In the genomic region with DNA sequence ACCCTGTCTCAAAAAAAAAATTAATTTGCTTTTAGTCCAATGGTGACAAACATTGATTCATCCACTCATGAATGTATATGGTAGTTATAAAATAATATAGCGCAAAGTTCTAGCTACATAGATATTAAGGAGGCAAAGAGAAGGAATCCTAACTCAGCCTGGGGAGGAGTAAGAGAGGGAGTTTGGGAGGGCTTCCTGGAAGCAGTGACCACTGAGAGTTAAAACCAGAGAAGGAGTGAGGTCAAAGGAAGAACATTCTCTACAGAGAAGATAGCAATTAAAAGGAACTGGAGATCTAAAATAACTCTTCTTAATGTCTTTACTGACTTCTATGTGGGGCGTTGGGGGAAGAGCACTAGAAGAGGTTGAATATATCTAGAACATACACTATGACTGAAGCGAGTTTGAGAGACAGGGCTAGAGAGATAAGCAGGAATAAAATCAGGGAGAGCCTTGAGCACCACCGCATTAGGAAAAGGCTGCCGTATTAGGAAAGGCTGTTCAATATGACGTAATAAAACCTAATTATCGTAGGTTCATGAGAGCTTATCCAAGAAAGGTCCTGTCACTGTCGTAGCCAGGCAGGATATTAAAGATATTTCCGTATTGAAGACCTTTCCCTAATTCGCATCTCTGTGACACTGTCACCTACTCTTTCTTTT, we compare ENCODE assay signal across 28 cellular contexts.
DNase-seq lines count a peak whose midpoint lies in the region; ATAC-seq and TF ChIP-seq lines count a peak whose summit lies in the region.
"Had no signal": no experiment of that assay in that cellular context is flagged by ENCODE, and none has a peak within 500 bp of the region (broad histone marks: within the 10 kb centered on the region; RNA-seq: fewer than 3 reads in every experiment).

No MANE protein-coding gene starts in this region.

- TF ChIP-seq CTCF in smooth muscle cell (IDR thresholded peaks at IDR 0.05; ENCODE audit: borderline replicate concordance, insufficient read depth, poor library complexity, severe bottlenecking) = no peak

- H3K36me3 ChIP-seq in CD8-positive, alpha-beta memory T cell (ENCODE audit: insufficient read depth, low read length) = no peaks in the 10 kb centered on the region
- H3K36me3 ChIP-seq in smooth muscle cell (ENCODE audit: low read depth) = no peaks in the 10 kb centered on the region
- H3K36me3 ChIP-seq: BLaER1, lower lobe of right lung, thoracic aorta had no signal

- peak overlapping the region; percentile 31 for H3K27ac ChIP-seq in CD8-positive, alpha-beta memory T cell (ENCODE audit: low read depth, low read length)
- H3K27ac ChIP-seq in smooth muscle cell (ENCODE audit: low read depth) = no peak overlapping the region
- H3K27ac ChIP-seq: BLaER1, GM23248, lower lobe of right lung, RWPE1, SK-N-MC had no signal

- H3K4me2 ChIP-seq in smooth muscle cell = no peak overlapping the region
- H3K4me2 ChIP-seq: BLaER1 had no signal

- peak overlapping the region; percentile 53 for H2AFZ ChIP-seq in smooth muscle cell (ENCODE audit: low read depth)
- H2AFZ ChIP-seq: GM23248 had no signal

- no peaks in the 10 kb centered on the region for H3K9me3 Mint-ChIP-seq in CD8-positive, alpha-beta memory T cell
- H3K9me3 Mint-ChIP-seq: activated CD4-positive, alpha-beta memory T cell treated with anti-CD3 and anti-CD28 coated beads, Interleukin-2, amount 10 ng/mL, durations not matched to agents 7 days and 5 days; activated T-helper 17 cell treated with anti-CD3 and anti-CD28 coated beads, Interleukin-2, amount 50 U/mL, for 72 hours; effector memory CD8-positive, alpha-beta T cell; HFFc6 had no signal

- CTCF ChIA-PET in CD8-positive, alpha-beta memory T cell (lab: Charles Lee) = no interaction called here

- peak; percentile 26 for ATAC-seq in left ventricle myocardium superior
- ATAC-seq: activated CD4-positive, CD25-positive, alpha-beta regulatory T cell treated with anti-CD3 and anti-CD28 coated beads, Interleukin-2, amount 50 U/mL, for 24 hours; activated T-helper 17 cell treated with anti-CD3 and anti-CD28 coated beads, Interleukin-2, amount 50 U/mL, for 72 hours; effector memory CD8-positive, alpha-beta T cell; lower lobe of right lung; mucosa of descending colon had no signal

- H4K20me1 ChIP-seq in smooth muscle cell (ENCODE audit: low read depth) = no peaks in the 10 kb centered on the region
- H4K20me1 ChIP-seq: BLaER1 had no signal

- no peaks in the 10 kb centered on the region for H3K9me3 ChIP-seq in CD8-positive, alpha-beta memory T cell (ENCODE audit: low read length)
- H3K9me3 ChIP-seq in smooth muscle cell (replicated peaks; ENCODE audit: low read depth) = no peaks in the 10 kb centered on the region
- H3K9me3 ChIP-seq: BLaER1, lower lobe of right lung, mucosa of descending colon, thoracic aorta had no signal

- H3K4me1 Mint-ChIP-seq in CD8-positive, alpha-beta memory T cell = no peaks in the 10 kb centered on the region
- H3K4me1 Mint-ChIP-seq: activated CD4-positive, alpha-beta memory T cell treated with anti-CD3 and anti-CD28 coated beads, Interleukin-2, amount 10 ng/mL, durations not matched to agents 7 days and 5 days; activated T-helper 17 cell treated with anti-CD3 and anti-CD28 coated beads, Interleukin-2, amount 50 U/mL, for 72 hours had no signal

- H3K36me3 Mint-ChIP-seq in CD8-positive, alpha-beta memory T cell = no peaks in the 10 kb centered on the region

- H3K4me1 ChIP-seq in CD8-positive, alpha-beta memory T cell (ENCODE audit: insufficient read depth, low read length) = no peaks in the 10 kb centered on the region
- H3K4me1 ChIP-seq in smooth muscle cell (ENCODE audit: low read depth) = peaks cover 20% of the 10 kb centered on the region
- H3K4me1 ChIP-seq: BLaER1, lower lobe of right lung had no signal

- POLR2A ChIA-PET in CD8-positive, alpha-beta memory T cell (lab: Charles Lee) = no interaction called here

- H3K79me2 ChIP-seq in smooth muscle cell (ENCODE audit: low read depth) = no peaks in the 10 kb centered on the region

- WGBS in smooth muscle cell (ENCODE audit: low lambda C conversion rate) = 93% methylated on average over 10 of the region's 10 CpGs

- intact Hi-C loops in left ventricle myocardium superior (cut with micrococcal nuclease) = loop anchor here (10.0 kb wide), 1 partner anchor 78 kb away; the partner anchor contains the start of gene CNKSR3

- H3K4me3 ChIP-seq in CD8-positive, alpha-beta memory T cell (ENCODE audit: low read length) = no peak overlapping the region
- H3K4me3 ChIP-seq in smooth muscle cell = no peak overlapping the region
- H3K4me3 ChIP-seq: BLaER1, GM23248, lower lobe of right lung, mucosa of descending colon, SK-N-MC, thoracic aorta had no signal

- no peaks in the 10 kb centered on the region for H3F3A ChIP-seq in smooth muscle cell (ENCODE audit: low read depth)

- H3K4me3 Mint-ChIP-seq in CD8-positive, alpha-beta memory T cell = no peak overlapping the region
- H3K4me3 Mint-ChIP-seq: activated CD4-positive, alpha-beta memory T cell treated with anti-CD3 and anti-CD28 coated beads, Interleukin-2, amount 10 ng/mL, durations not matched to agents 7 days and 5 days; activated T-helper 17 cell treated with anti-CD3 and anti-CD28 coated beads, Interleukin-2, amount 50 U/mL, for 72 hours; effector memory CD8-positive, alpha-beta T cell; HFFc6 had no signal

- no peaks in the 10 kb centered on the region for H3K27me3 ChIP-seq in CD8-positive, alpha-beta memory T cell (ENCODE audit: insufficient read depth, low read length, poor library complexity, severe bottlenecking)
- no peaks in the 10 kb centered on the region for H3K27me3 ChIP-seq in smooth muscle cell (ENCODE audit: low read depth)
- H3K27me3 ChIP-seq: BLaER1 had no signal

- peaks cover 0 to 6% of the 10 kb centered on the region in 2 donors for H3K27me3 Mint-ChIP-seq in CD8-positive, alpha-beta memory T cell
- H3K27me3 Mint-ChIP-seq: activated CD4-positive, alpha-beta memory T cell treated with anti-CD3 and anti-CD28 coated beads, Interleukin-2, amount 10 ng/mL, durations not matched to agents 7 days and 5 days had no signal

- no peak for DNase-seq in CD8-positive, alpha-beta memory T cell
- DNase-seq in NCI-H2029 treated with DMSO at 0.1 percent for 48 hours (lab: John Stamatoyannopoulos, UW) = peak; percentile 97
- DNase-seq in left ventricle myocardium superior = no peak
- no peak for DNase-seq in smooth muscle cell (lab: John Stamatoyannopoulos, UW; ENCODE audit: unreplicated experiment)
- no peak for DNase-seq in amygdala (lab: John Stamatoyannopoulos, UW)
- DNase-seq in anterior cingulate cortex (lab: John Stamatoyannopoulos, UW) = no peak
- DNase-seq in DMS79 treated with DMSO at 0.1 percent for 48 hours (lab: John Stamatoyannopoulos, UW) = no peak
- DNase-seq: activated CD4-positive, alpha-beta memory T cell treated with anti-CD3 and anti-CD28 coated beads, Interleukin-2, amount 10 ng/mL, durations not matched to agents 7 days and 5 days; activated CD8-positive, alpha-beta memory T cell treated with anti-CD3 and anti-CD28 coated beads, Interleukin-2, amount 50 U/mL, for 48 hours; activated naive CD4-positive, alpha-beta T cell treated with anti-CD3 and anti-CD28 coated beads, Interleukin-2, amount 50 U/mL, for 16 hours; amniotic stem cell; cortex of kidney; effector memory CD8-positive, alpha-beta T cell; erythroblast; GM23248; head of caudate nucleus; HFFc6; lower lobe of right lung; mucosa of descending colon; NCI-H1694; NCI-H526 treated with DMSO at 0.1 percent for 48 hours; stimulated activated naive CD4-positive, alpha-beta T cell treated with Interleukin-2 at 50 U/mL for 16 hours had no signal

- no peak overlapping the region for H3K9ac ChIP-seq in smooth muscle cell (ENCODE audit: low read depth)
- H3K9ac ChIP-seq: BLaER1, GM23248 had no signal

- H3K27ac Mint-ChIP-seq in CD8-positive, alpha-beta memory T cell = no peak overlapping the region
- H3K27ac Mint-ChIP-seq: activated CD4-positive, alpha-beta memory T cell treated with anti-CD3 and anti-CD28 coated beads, Interleukin-2, amount 10 ng/mL, durations not matched to agents 7 days and 5 days; effector memory CD8-positive, alpha-beta T cell; HFFc6 had no signal
